ENCODE assay signal across 10 cellular contexts in the genomic region with DNA sequence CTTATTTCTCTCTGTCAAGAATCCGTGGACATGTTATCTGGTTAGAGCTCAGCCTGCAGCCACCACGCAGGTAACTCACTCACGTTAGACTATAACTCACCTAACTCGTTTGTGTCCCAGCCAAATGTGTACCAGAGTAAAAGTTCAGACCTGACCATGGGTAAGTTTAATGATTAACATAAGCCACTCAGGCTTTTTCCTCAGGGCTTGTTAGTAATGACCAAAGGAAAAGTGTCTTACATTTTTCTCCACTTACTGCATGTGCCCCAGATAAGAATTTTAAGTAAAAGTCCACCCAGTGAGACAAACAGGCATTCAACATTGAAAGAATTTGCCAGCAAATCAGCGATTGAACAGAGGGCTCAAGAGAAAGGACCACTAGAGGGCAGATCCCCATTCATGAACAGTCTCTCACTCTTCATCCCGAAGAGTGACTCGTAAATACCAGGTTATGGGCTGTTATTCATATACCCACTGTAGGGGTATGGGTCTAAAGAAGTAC. TPM values are rescaled to one million over a fixed set of nuclear protein-coding genes. Genes with fewer than 3 reads are reported as not detected.
DNase-seq lines count a peak whose midpoint lies in the region; ATAC-seq, FAIRE-seq and TF ChIP-seq lines count a peak whose summit lies in the region.
"Had no signal": no experiment of that assay in that cellular context is flagged by ENCODE, and none has a peak within 500 bp of the region (broad histone marks: within the 10 kb centered on the region; RNA-seq: fewer than 3 reads in every experiment).

A gene with protein sequence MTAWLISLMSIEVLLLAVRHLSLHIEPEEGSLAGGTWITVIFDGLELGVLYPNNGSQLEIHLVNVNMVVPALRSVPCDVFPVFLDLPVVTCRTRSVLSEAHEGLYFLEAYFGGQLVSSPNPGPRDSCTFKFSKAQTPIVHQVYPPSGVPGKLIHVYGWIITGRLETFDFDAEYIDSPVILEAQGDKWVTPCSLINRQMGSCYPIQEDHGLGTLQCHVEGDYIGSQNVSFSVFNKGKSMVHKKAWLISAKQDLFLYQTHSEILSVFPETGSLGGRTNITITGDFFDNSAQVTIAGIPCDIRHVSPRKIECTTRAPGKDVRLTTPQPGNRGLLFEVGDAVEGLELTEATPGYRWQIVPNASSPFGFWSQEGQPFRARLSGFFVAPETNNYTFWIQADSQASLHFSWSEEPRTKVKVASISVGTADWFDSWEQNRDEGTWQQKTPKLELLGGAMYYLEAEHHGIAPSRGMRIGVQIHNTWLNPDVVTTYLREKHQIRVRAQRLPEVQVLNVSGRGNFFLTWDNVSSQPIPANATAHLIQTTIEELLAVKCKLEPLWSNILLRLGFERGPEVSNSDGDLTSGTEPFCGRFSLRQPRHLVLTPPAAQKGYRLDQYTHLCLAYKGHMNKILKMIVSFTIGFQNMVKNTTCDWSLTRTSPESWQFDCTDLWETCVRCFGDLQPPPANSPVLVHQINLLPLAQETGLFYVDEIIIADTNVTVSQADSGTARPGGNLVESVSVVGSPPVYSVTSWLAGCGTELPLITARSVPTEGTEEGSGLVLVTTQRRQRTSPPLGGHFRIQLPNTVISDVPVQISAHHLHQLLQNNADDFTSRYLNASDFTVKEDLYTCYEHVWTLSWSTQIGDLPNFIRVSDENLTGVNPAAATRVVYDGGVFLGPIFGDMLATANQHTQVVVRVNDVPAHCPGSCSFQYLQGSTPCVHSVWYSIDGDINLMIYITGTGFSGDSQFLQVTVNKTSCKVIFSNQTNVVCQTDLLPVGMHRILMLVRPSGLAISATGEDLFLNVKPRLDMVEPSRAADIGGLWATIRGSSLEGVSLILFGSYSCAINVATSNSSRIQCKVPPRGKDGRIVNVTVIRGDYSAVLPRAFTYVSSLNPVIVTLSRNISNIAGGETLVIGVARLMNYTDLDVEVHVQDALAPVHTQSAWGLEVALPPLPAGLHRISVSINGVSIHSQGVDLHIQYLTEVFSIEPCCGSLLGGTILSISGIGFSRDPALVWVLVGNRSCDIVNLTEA (N-terminal part only) (minus strand): TSS at position 116 of the 502 bp plus-strand sequence. CDS start 2,680 bp downstream, outside the sequence.

- no peaks in the 10 kb centered on the region for H4K20me1 ChIP-seq in K562 (replicated peaks; ENCODE audit: control insufficient read depth, insufficient read depth, low read length)

- TF ChIP-seq POLR2A in K562 (conservative IDR thresholded peaks at IDR 0.05) (no peak), uterus (IDR thresholded peaks at IDR 0.05) (no peak), thyroid gland (IDR thresholded peaks at IDR 0.05) (no peak)

- H3K4me1 ChIP-seq in K562 (replicated peaks in 1 of 2; ENCODE audit: control insufficient read depth in 2 of 2, insufficient read depth in 2 of 2, low read length in 2 of 2) (no peaks in the 10 kb centered on the region), mucosa of stomach (ENCODE audit: control insufficient read depth, insufficient read depth, low read length) (no peaks in the 10 kb centered on the region), uterus (no peaks in the 10 kb centered on the region), thyroid gland (peaks cover 9 to 12% of the 10 kb centered on the region in 2 donors)

- no peaks in the 10 kb centered on the region for H3K9me3 ChIP-seq in K562 (replicated peaks; ENCODE audit: control insufficient read depth, insufficient read depth, low read depth, low read length)
- H3K9me3 ChIP-seq in mucosa of stomach (ENCODE audit: control insufficient read depth, low read length): no peaks in the 10 kb centered on the region
- no peaks in the 10 kb centered on the region for H3K9me3 ChIP-seq in uterus
- no peaks in the 10 kb centered on the region for H3K9me3 ChIP-seq in thyroid gland

- no peak within 1 kb of the TSS for H3K4me3 ChIP-seq in K562
- no peak within 1 kb of the TSS for H3K4me3 ChIP-seq in mucosa of stomach (ENCODE audit: low read length)
- no peak within 1 kb of the TSS for H3K4me3 ChIP-seq in uterus
- no peak within 1 kb of the TSS for H3K4me3 ChIP-seq in thyroid gland (replicated peaks in 1 of 3)
- H3K4me3 ChIP-seq: SK-N-MC had no signal

- WGBS in K562 (ENCODE audit: insufficient coverage, low coverage, missing lambda C conversion rate): 0% methylated on average over 7 of the region's 7 CpGs
- WGBS in thyroid gland, 2 donors: 54 to 55% methylated on average over 7 of the region's 7 CpGs

- no peaks in the 10 kb centered on the region for H3K9me3 Mint-ChIP-seq in activated T-helper 2 cell treated with anti-CD3 and anti-CD28 coated beads, Interferon-gamma antibody, Interleukin-2, Interleukin-4, amounts not matched to agents 10 μg/mL and 5 μg/mL and 100 μg/mL, durations not matched to agents 14 hours and 24 hours and 36 hours

- ATAC-seq in K562: peak; percentile 76
- ATAC-seq in GM21390 (IDR thresholded peaks at IDR 0.05; ENCODE audit: unreplicated experiment): no peak

- no peaks in the 10 kb centered on the region for H3K9me1 ChIP-seq in K562 (ENCODE audit: control insufficient read depth, insufficient read depth, low read length)

- no peak within 1 kb of the TSS for H3K4me3 Mint-ChIP-seq in activated T-helper 2 cell treated with anti-CD3 and anti-CD28 coated beads, Interferon-gamma antibody, Interleukin-2, Interleukin-4, amounts not matched to agents 10 μg/mL and 5 μg/mL and 100 μg/mL, durations not matched to agents 14 hours and 24 hours and 36 hours (ENCODE audit: low read depth)

- peak; percentile 9 to 41; a peak in 2 of 4 replicates for TF ChIP-seq RAD21 in K562 (CRISPR knock-in tag; conservative IDR thresholded peaks at IDR 0.05 in 1 of 2, IDR thresholded peaks at IDR 0.05 in 1 of 2)

- CTCF ChIA-PET in K562 (lab: Yijun Ruan, JAX; ENCODE audit: low intra/inter-chr PET ratio): no interaction called here

- no peaks in the 10 kb centered on the region for H3K4me1 Mint-ChIP-seq in activated T-helper 2 cell treated with anti-CD3 and anti-CD28 coated beads, Interferon-gamma antibody, Interleukin-2, Interleukin-4, amounts not matched to agents 10 μg/mL and 5 μg/mL and 100 μg/mL, durations not matched to agents 14 hours and 24 hours and 36 hours (ENCODE audit: low read depth)

- peak; percentile 21 to 48 (median 44); a peak in 4 of 6 replicates for TF ChIP-seq CTCF in K562 (IDR thresholded peaks at IDR 0.05 in 2 of 3, conservative IDR thresholded peaks at IDR 0.05 in 1 of 3; ENCODE audit: insufficient read depth in 2 of 3, low read depth in 1 of 3, low read length in 3 of 3)
- TF ChIP-seq CTCF in uterus (IDR thresholded peaks at IDR 0.05): no peak
- TF ChIP-seq CTCF in thyroid gland (IDR thresholded peaks at IDR 0.05): peak in 1 of 6 experiments; percentile 20

- H3K9ac ChIP-seq in K562 (ENCODE audit: insufficient read depth in 1 of 2, low read depth in 2 of 2, low read length in 2 of 2) (no peak within 1 kb of the TSS), mucosa of stomach (ENCODE audit: low read length) (peak within 1 kb of the TSS; percentile 24)

- H2AFZ ChIP-seq in K562 (ENCODE audit: low read depth, low read length): no peak within 1 kb of the TSS

- H3K36me3 ChIP-seq in K562 (ENCODE audit: control insufficient read depth, insufficient read depth, low read length) (no peaks in the 10 kb centered on the region), mucosa of stomach (ENCODE audit: control insufficient read depth, insufficient read depth, low read length) (no peaks in the 10 kb centered on the region), uterus (no peaks in the 10 kb centered on the region), thyroid gland (no peaks in the 10 kb centered on the region)

- POLR2A ChIA-PET in K562 (lab: Yijun Ruan, JAX): no interaction called here

- in situ Hi-C loops in K562 (cut with MboI): no loop called here

- no peak within 1 kb of the TSS for H3K27ac Mint-ChIP-seq in activated T-helper 2 cell treated with anti-CD3 and anti-CD28 coated beads, Interferon-gamma antibody, Interleukin-2, Interleukin-4, amounts not matched to agents 10 μg/mL and 5 μg/mL and 100 μg/mL, durations not matched to agents 14 hours and 24 hours and 36 hours

- H3K27me3 ChIP-seq in K562 (ENCODE audit: control insufficient read depth in 2 of 2, insufficient read depth in 2 of 2, low read length in 2 of 2) (no peaks in the 10 kb centered on the region), mucosa of stomach (ENCODE audit: control insufficient read depth, insufficient read depth, low read length) (no peaks in the 10 kb centered on the region), uterus (no peaks in the 10 kb centered on the region), thyroid gland (no peaks in the 10 kb centered on the region)

- no peak within 1 kb of the TSS for H3K4me2 ChIP-seq in K562 (ENCODE audit: insufficient read depth, low read length)

- no TSS peak for BruUV-seq in K562 (replicated peaks; lab: Mats Ljungman, UMichigan)

- peak; percentile 16 for DNase-seq in EH (ENCODE audit: low read depth)
- DNase-seq in HuH-7.5 (ENCODE audit: low spot score): peak; percentile 19
- DNase-seq in K562 (ENCODE audit: extremely low read depth in 1 of 4, low spot score in 3 of 4): peak in 2 of 4 experiments; percentile 17 to 19
- DNase-seq in activated T-helper 2 cell treated with anti-CD3 and anti-CD28 coated beads, Interferon-gamma antibody, Interleukin-2, Interleukin-4, amounts not matched to agents 10 μg/mL and 5 μg/mL and 100 μg/mL, durations not matched to agents 14 hours and 24 hours and 36 hours (ENCODE audit: low spot score): no peak
- no peak for DNase-seq in uterus
- no peak for DNase-seq in thyroid gland

- intact Hi-C loops in K562 (cut with micrococcal nuclease) (loop anchor here (10.0 kb wide), 1 partner anchor 147 kb away; no protein-coding TSS in a partner anchor), uterus (cut with DNase I; ENCODE audit: low total_unique reads) (no loop called here), thyroid gland (cut with DNase I) (no loop called here)
- intact Hi-C loops in activated T-helper 2 cell treated with anti-CD3 and anti-CD28 coated beads, Interferon-gamma antibody, Interleukin-2, Interleukin-4, amounts not matched to agents 10 μg/mL and 5 μg/mL and 100 μg/mL, durations not matched to agents 14 hours and 24 hours and 36 hours (cut with micrococcal nuclease): no loop called here

- H3K27me3 Mint-ChIP-seq in activated T-helper 2 cell treated with anti-CD3 and anti-CD28 coated beads, Interferon-gamma antibody, Interleukin-2, Interleukin-4, amounts not matched to agents 10 μg/mL and 5 μg/mL and 100 μg/mL, durations not matched to agents 14 hours and 24 hours and 36 hours (ENCODE audit: low read depth): peaks cover 8% of the 10 kb centered on the region

- no peaks in the 10 kb centered on the region for H3K36me3 Mint-ChIP-seq in activated T-helper 2 cell treated with anti-CD3 and anti-CD28 coated beads, Interferon-gamma antibody, Interleukin-2, Interleukin-4, amounts not matched to agents 10 μg/mL and 5 μg/mL and 100 μg/mL, durations not matched to agents 14 hours and 24 hours and 36 hours (ENCODE audit: low read depth)

- H3K79me2 ChIP-seq in K562 (ENCODE audit: control insufficient read depth, insufficient read depth, low read length): no peaks in the 10 kb centered on the region

- TF ChIP-seq EP300 in K562 (IDR thresholded peaks at IDR 0.05; ENCODE audit: low read length): no peak

- peak; percentile 49 for FAIRE-seq in K562 (lab: Jason Lieb, UNC)

- H3K27ac ChIP-seq in K562 (ENCODE audit: extremely low read depth, low read depth, low read length): no peak within 1 kb of the TSS
- no peak within 1 kb of the TSS for H3K27ac ChIP-seq in uterus
- no peak within 1 kb of the TSS for H3K27ac ChIP-seq in thyroid gland
- H3K27ac ChIP-seq: epithelial cell of prostate, SK-N-MC had no signal

RNA-seq across cellular contexts. Expression of the gene that starts here (rescaled TPM):
- 0.05 and 0.07 TPM in 2 replicates for total RNA-seq in K562 (2011; cell fraction: chromatin; rRNA removed; ENCODE audit: low replicate concordance)
- under 0.01 TPM in 2 replicates for total RNA-seq in K562 (2011; cell fraction: nucleolus; rRNA removed)
- under 0.01 TPM in 1 of 2 replicates, not detected in the other for total RNA-seq in K562 (2011; cell fraction: nucleoplasm; rRNA removed)
- total RNA-seq in K562 (2014; rRNA removed) (not detected in 2 replicates), K562 (2014; rRNA removed; fragmentation: Illumina TruSeq; extraction: Trizol) (under 0.01 TPM in 1 of 2 replicates, not detected in the other), K562 (2015; rRNA removed; fragmentation: Illumina TruSeq; extraction: Trizol) (0.04 TPM in 1 of 2 replicates, not detected in the other), K562 (2021) (0.02 TPM in 1 of 2 replicates, not detected in the other), uterus (under 1 TPM in 3 of 4 donors, not detected in 1; 0.09 to 0.83 (median 0.29) TPM), thyroid gland (under 1 TPM; under 0.01 to 0.11 (median 0.07) TPM)
- polyA plus RNA-seq in K562 (2011; rRNA removed) (under 0.01 and 0.01 TPM in 2 replicates), K562 (2014; fragmentation: Illumina TruSeq; extraction: Trizol) (0.01 TPM in 1 of 2 replicates, not detected in the other), K562 (2014; fragmentation: Nextera tagmentation; extraction: Ambion mirVana) (not detected), K562 (2014; rRNA removed) (0.01 TPM in 1 of 2 replicates, not detected in the other)
- polyA plus RNA-seq in K562 (2011; cell fraction: cytosol; rRNA removed): not detected in 2 replicates
- polyA plus RNA-seq in K562 (2011; cell fraction: nucleus; rRNA removed): 0.01 and 0.06 TPM in 2 replicates
- polyA plus RNA-seq in K562 (2012): 0.01 and 0.04 TPM in 2 replicates
- polyA minus RNA-seq in K562 (2011; rRNA and poly(A)+ RNA removed): 0.04 TPM in 1 of 2 replicates, not detected in the other
- polyA minus RNA-seq in K562 (2011; cell fraction: cytosol; rRNA and poly(A)+ RNA removed): not detected in 2 replicates
- under 0.01 TPM in 1 of 2 replicates, not detected in the other for polyA minus RNA-seq in K562 (2011; cell fraction: nucleus; rRNA and poly(A)+ RNA removed)
- total RNA-seq in activated T-helper 2 cell treated with anti-CD3 and anti-CD28 coated beads, Interferon-gamma antibody, Interleukin-2, Interleukin-4, amounts not matched to agents 10 μg/mL and 5 μg/mL and 100 μg/mL, durations not matched to agents 14 hours and 24 hours and 36 hours: not detected in 2 replicates

Comparison
In these comparisons a context has a peak if more than half of its experiments do, and no peak if none do; other contexts are left out.
1. Peak in ATAC-seq in K562; RNA of the gene not detected or under 1 TPM.
2. DNase-seq: peak in EH (single experiment) and HuH-7.5 (single experiment); none in activated T-helper 2 cell treated with anti-CD3 and anti-CD28 coated beads, Interferon-gamma antibody, Interleukin-2, Interleukin-4, amounts not matched to agents 10 μg/mL and 5 μg/mL and 100 μg/mL, durations not matched to agents 14 hours and 24 hours and 36 hours (single experiment), uterus (0 of 2) and thyroid gland (0 of 2).
3. CTCF ChIP-seq: peak in K562 (3 of 3); none in uterus (0 of 4).